ENCODE assay signal across 1 cellular context in the genomic region with DNA sequence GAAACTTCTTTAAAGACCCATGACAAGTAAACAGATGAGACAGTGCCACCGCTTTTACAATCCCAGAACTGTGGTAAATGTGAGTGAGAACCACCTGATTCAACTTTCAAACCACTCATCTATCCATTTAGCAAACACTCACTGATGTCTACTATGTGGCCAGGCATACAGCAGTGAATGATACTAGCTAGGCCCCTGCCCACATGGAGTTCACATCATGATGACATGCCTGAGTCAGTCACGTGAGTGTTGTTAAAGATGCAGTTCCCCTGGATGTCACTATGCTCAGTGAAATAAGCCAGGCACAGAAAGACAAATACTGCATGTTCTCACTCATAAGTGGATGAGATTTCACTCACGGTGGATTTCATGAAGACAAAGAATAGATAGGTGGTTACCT.
TF ChIP-seq lines count a peak whose summit lies in the region.

No MANE protein-coding gene starts in this region.

TF ChIP-seq in IMR-90, 13 proteins besides CTCF, POLR2A, EP300 and RAD21:
- TF ChIP-seq, protein P1, sequence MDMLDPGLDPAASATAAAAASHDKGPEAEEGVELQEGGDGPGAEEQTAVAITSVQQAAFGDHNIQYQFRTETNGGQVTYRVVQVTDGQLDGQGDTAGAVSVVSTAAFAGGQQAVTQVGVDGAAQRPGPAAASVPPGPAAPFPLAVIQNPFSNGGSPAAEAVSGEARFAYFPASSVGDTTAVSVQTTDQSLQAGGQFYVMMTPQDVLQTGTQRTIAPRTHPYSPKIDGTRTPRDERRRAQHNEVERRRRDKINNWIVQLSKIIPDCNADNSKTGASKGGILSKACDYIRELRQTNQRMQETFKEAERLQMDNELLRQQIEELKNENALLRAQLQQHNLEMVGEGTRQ (IDR thresholded peaks at IDR 0.05; ENCODE audit: low read depth, low read length), result no peak
- TF ChIP-seq NFE2L2 (IDR thresholded peaks at IDR 0.05; ENCODE audit: low read depth, low read length) (no peak), CEBPB (IDR thresholded peaks at IDR 0.05; ENCODE audit: low read depth, low read length) (no peak), FOS (IDR thresholded peaks at IDR 0.05; ENCODE audit: low read depth, low read length) (no peak), RCOR1 (IDR thresholded peaks at IDR 0.05; ENCODE audit: insufficient replicate concordance, low read length) (no peak), BHLHE40 (IDR thresholded peaks at IDR 0.05; ENCODE audit: low read depth, low read length) (no peak), RFX5 (IDR thresholded peaks at IDR 0.05; ENCODE audit: low read depth, low read length) (no peak), MAFK (IDR thresholded peaks at IDR 0.05; ENCODE audit: low read depth, low read length) (no peak), MAZ (IDR thresholded peaks at IDR 0.05; ENCODE audit: borderline replicate concordance, low read depth, low read length) (no peak), CHD1 (IDR thresholded peaks at IDR 0.05; ENCODE audit: low read depth, low read length) (no peak), MXI1 (IDR thresholded peaks at IDR 0.05; ENCODE audit: borderline replicate concordance, low read depth, low read length) (no peak), SMC3 (IDR thresholded peaks at IDR 0.05; ENCODE audit: low read depth, low read length) (no peak), ELK1 (IDR thresholded peaks at IDR 0.05; ENCODE audit: borderline replicate concordance, low read depth, low read length) (no peak)
